33 cellular contexts compared by ENCODE assay signal in genomic region chr4:19429684-19430083, GRCh38.
"Had no signal": no experiment of that assay in that cellular context is flagged by ENCODE, and none has a peak within 500 bp of the region (broad histone marks: within the 10 kb centered on the region; RNA-seq: fewer than 3 reads in every experiment).

No MANE protein-coding gene starts in this region.

- H3K27me3 ChIP-seq: brain microvascular endothelial cell, dorsolateral prefrontal cortex, gastrocnemius medialis, stomach, thyroid gland, upper lobe of left lung had no signal

- H3K9me3 ChIP-seq: gastrocnemius medialis, thyroid gland had no signal

- H2AFZ ChIP-seq: parathyroid adenoma had no signal

- H3K79me2 ChIP-seq: parathyroid adenoma had no signal

- H3K27ac Mint-ChIP-seq: activated naive CD4-positive, alpha-beta T cell treated with anti-CD3 and anti-CD28 coated beads, Interleukin-2, amount 10 ng/mL, durations not matched to agents 7 days and 5 days; activated T-helper 1 cell treated with anti-CD3 and anti-CD28 coated beads, Interleukin-12 subunit alpha, Interleukin-12 subunit beta, Interleukin-2, Interleukin-4 antibody, amounts not matched to agents 30 ng/mL and 10 ng/mL and 1 ng/mL, durations not matched to agents 14 hours and 24 hours and 36 hours; naive thymus-derived CD4-positive, alpha-beta T cell; stimulated activated naive B cell treated with anti-CD40 and anti-IgM and Interleukin-4, amounts not matched to agents 10 μg/mL and 1 μg/mL and 100 μg/mL, for 72 hours; T-helper 1 cell treated with Interleukin-12 subunit alpha and Interleukin-12 subunit beta and Interleukin-4 antibody, amounts not matched to agents 30 μg/mL and 1 μg/mL, for 36 hours had no signal

- H3K4me3 ChIP-seq: coronary artery, dorsolateral prefrontal cortex, gastrocnemius medialis, psoas muscle, stomach, thyroid gland, upper lobe of left lung had no signal

- H3K4me1 ChIP-seq: gastrocnemius medialis, parathyroid adenoma, psoas muscle, stomach, thyroid gland, upper lobe of left lung had no signal

- H3K36me3 Mint-ChIP-seq: activated naive CD4-positive, alpha-beta T cell treated with anti-CD3 and anti-CD28 coated beads, Interleukin-2, amount 10 ng/mL, durations not matched to agents 7 days and 5 days; naive thymus-derived CD4-positive, alpha-beta T cell; stimulated activated naive B cell treated with anti-CD40 and anti-IgM and Interleukin-4, amounts not matched to agents 10 μg/mL and 1 μg/mL and 100 μg/mL, for 72 hours had no signal

- H3K4me1 Mint-ChIP-seq: activated naive CD4-positive, alpha-beta T cell treated with anti-CD3 and anti-CD28 coated beads, Interleukin-2, amount 10 ng/mL, durations not matched to agents 7 days and 5 days; naive thymus-derived CD4-positive, alpha-beta T cell; stimulated activated naive B cell treated with anti-CD40 and anti-IgM and Interleukin-4, amounts not matched to agents 10 μg/mL and 1 μg/mL and 100 μg/mL, for 72 hours had no signal

- H3K27me3 Mint-ChIP-seq: activated naive CD4-positive, alpha-beta T cell treated with anti-CD3 and anti-CD28 coated beads, Interleukin-2, amount 10 ng/mL, durations not matched to agents 7 days and 5 days; naive thymus-derived CD4-positive, alpha-beta T cell; stimulated activated naive B cell treated with anti-CD40 and anti-IgM and Interleukin-4, amounts not matched to agents 10 μg/mL and 1 μg/mL and 100 μg/mL, for 72 hours had no signal

- H3K4me3 Mint-ChIP-seq: activated naive CD4-positive, alpha-beta T cell treated with anti-CD3 and anti-CD28 coated beads, Interleukin-2, amount 10 ng/mL, durations not matched to agents 7 days and 5 days; activated T-helper 1 cell treated with anti-CD3 and anti-CD28 coated beads, Interleukin-12 subunit alpha, Interleukin-12 subunit beta, Interleukin-2, Interleukin-4 antibody, amounts not matched to agents 30 ng/mL and 10 ng/mL and 1 ng/mL, durations not matched to agents 14 hours and 24 hours and 36 hours; naive thymus-derived CD4-positive, alpha-beta T cell; stimulated activated naive B cell treated with anti-CD40 and anti-IgM and Interleukin-4, amounts not matched to agents 10 μg/mL and 1 μg/mL and 100 μg/mL, for 72 hours; T-helper 1 cell treated with Interleukin-12 subunit alpha and Interleukin-12 subunit beta and Interleukin-4 antibody, amounts not matched to agents 30 μg/mL and 1 μg/mL, for 36 hours had no signal

- FAIRE-seq: astrocyte, TTC549 had no signal

- H3K27ac ChIP-seq: brain microvascular endothelial cell, coronary artery, dorsolateral prefrontal cortex, gastrocnemius medialis, parathyroid adenoma, psoas muscle, stomach, thyroid gland, upper lobe of left lung, VCaP had no signal

- DNase-seq: activated CD4-positive, alpha-beta T cell treated with anti-CD3 and anti-CD28 coated beads for 48 hours; activated CD4-positive, alpha-beta T cell treated with anti-CD3 and anti-CD28 coated beads, Interleukin-2, amount 50 U/mL, for 48 hours; activated CD8-positive, alpha-beta memory T cell treated with anti-CD3 and anti-CD28 coated beads, Interleukin-2, amount 50 U/mL, for 4 hours; activated gamma-delta T cell; activated naive CD4-positive, alpha-beta T cell treated with anti-CD3 and anti-CD28 coated beads, Interleukin-2, amount 10 ng/mL, durations not matched to agents 7 days and 5 days; activated T-cell treated with anti-CD3 and anti-CD28 coated beads, Interleukin-2, amount 50 U/mL, for 1 hour; amniotic stem cell; brain microvascular endothelial cell; dorsolateral prefrontal cortex; effector memory CD4-positive, alpha-beta T cell; erythroblast; gastrocnemius medialis; head of caudate nucleus; hippocampal formation; midbrain; naive thymus-derived CD4-positive, alpha-beta T cell; occipital lobe; psoas muscle; stimulated activated CD4-positive, alpha-beta T cell treated with anti-CD3 and anti-CD28 coated beads, Interleukin-15, amount 100 ng/mL, for 24 hours; stimulated activated CD4-positive, alpha-beta T cell treated with anti-CD3 and anti-CD28 coated beads, Interleukin-2, amount 100 ng/mL, for 24 hours; stimulated activated naive B cell treated with anti-CD40 and anti-IgM and Interleukin-4, amounts not matched to agents 10 μg/mL and 1 μg/mL and 100 μg/mL, for 72 hours; stomach; T-helper 9 cell; thyroid gland; upper lobe of left lung had no signal

- ATAC-seq: activated CD4-positive, CD25-positive, alpha-beta regulatory T cell treated with anti-CD3 and anti-CD28 coated beads, Interleukin-2, amount 50 U/mL, for 24 hours; gastrocnemius medialis; naive thymus-derived CD4-positive, alpha-beta T cell; psoas muscle; stimulated activated naive B cell treated with anti-CD40 and anti-IgM and Interleukin-4, amounts not matched to agents 10 μg/mL and 1 μg/mL and 100 μg/mL, for 72 hours had no signal

- H3K9ac ChIP-seq: parathyroid adenoma had no signal

- H3K36me3 ChIP-seq: brain microvascular endothelial cell, gastrocnemius medialis, stomach, thyroid gland, upper lobe of left lung had no signal
